10 cellular contexts compared by ENCODE assay signal in genomic region chr3:115084686-115085085, GRCh38.
"Had no signal": no experiment of that assay in that cellular context is flagged by ENCODE, and none has a peak within 500 bp of the region (broad histone marks: within the 10 kb centered on the region; RNA-seq: fewer than 3 reads in every experiment).

No MANE protein-coding gene starts in this region.

- H3K4me2 ChIP-seq: neural progenitor cell had no signal

- H2AFZ ChIP-seq: neural progenitor cell had no signal

- H3K9me3 ChIP-seq: ovary, sigmoid colon, stomach, transverse colon had no signal

- DNase-seq: activated naive CD4-positive, alpha-beta T cell treated with anti-CD3 and anti-CD28 coated beads for 36 hours; activated naive CD8-positive, alpha-beta T cell treated with anti-CD3 and anti-CD28 coated beads, Interleukin-2, amount 50 U/mL, for 24 hours; activated T-cell treated with anti-CD3 and anti-CD28 coated beads for 4 hours; ovary; sigmoid colon; stimulated activated CD4-positive, alpha-beta T cell treated with anti-CD3 and anti-CD28 coated beads, Interleukin-1b, Interleukin-23, amount 100 ng/mL, for 48 hours; stomach; transverse colon had no signal

- H3K36me3 ChIP-seq: neural progenitor cell, ovary, sigmoid colon, stomach, transverse colon had no signal

- H3K4me1 ChIP-seq: neural progenitor cell had no signal

- ATAC-seq: esophagus mucosa had no signal

- H3K4me3 ChIP-seq: neural progenitor cell, ovary, sigmoid colon, stomach, transverse colon had no signal

- H3K9ac ChIP-seq: neural progenitor cell had no signal

- H3K27ac ChIP-seq: neural progenitor cell, ovary, sigmoid colon, transverse colon had no signal

- H3K27me3 ChIP-seq: neural progenitor cell, ovary, sigmoid colon, stomach, transverse colon had no signal
